13 cellular contexts compared by ENCODE assay signal in the genomic region with DNA sequence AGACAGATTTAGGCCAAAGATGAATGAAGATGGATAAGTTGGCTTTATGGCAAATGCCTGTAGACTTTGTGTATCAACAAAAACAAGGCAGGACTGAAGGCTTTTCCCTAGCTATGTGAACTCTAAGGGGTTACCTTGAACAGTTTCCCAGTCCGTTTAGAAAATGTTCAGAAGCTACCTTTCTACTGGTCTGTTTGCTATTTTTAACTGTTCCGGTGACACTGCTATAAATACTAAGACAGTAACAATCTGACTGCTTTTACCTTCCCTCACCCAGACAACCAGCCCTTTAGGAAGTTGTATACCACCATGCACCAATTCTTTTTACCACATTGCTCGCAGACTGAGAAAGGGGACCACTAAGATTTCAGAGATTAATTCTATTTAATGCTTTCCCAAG.
"Had no signal": no experiment of that assay in that cellular context is flagged by ENCODE, and none has a peak within 500 bp of the region (broad histone marks: within the 10 kb centered on the region; RNA-seq: fewer than 3 reads in every experiment).

No MANE protein-coding gene starts in this region.

- H3K27me3 ChIP-seq: sigmoid colon, testis had no signal

- H3K36me3 Mint-ChIP-seq: activated naive CD8-positive, alpha-beta T cell treated with anti-CD3 and anti-CD28 coated beads for 36 hours had no signal

- H3K27ac ChIP-seq: testis had no signal

- H3K4me1 Mint-ChIP-seq: activated naive CD8-positive, alpha-beta T cell treated with anti-CD3 and anti-CD28 coated beads for 36 hours; T-cell had no signal

- H3K9me3 ChIP-seq: sigmoid colon, testis had no signal

- ATAC-seq: activated T-cell treated with anti-CD3 and anti-CD28 coated beads, Interleukin-2, amount 50 U/mL, for 4 hours; effector memory CD8-positive, alpha-beta T cell; stimulated activated naive CD8-positive, alpha-beta T cell treated with anti-CD3 and anti-CD28 coated beads, Interleukin-15, Interleukin-2, amounts not matched to agents 100 U/mL and 50 U/mL, for 24 hours; T-cell had no signal

- H3K4me3 Mint-ChIP-seq: activated naive CD8-positive, alpha-beta T cell treated with anti-CD3 and anti-CD28 coated beads for 36 hours; activated T-cell treated with anti-CD3 and anti-CD28 coated beads, Interleukin-2, amount 50 U/mL, for 4 hours; effector memory CD8-positive, alpha-beta T cell; T-cell had no signal

- H3K9me3 Mint-ChIP-seq: activated naive CD8-positive, alpha-beta T cell treated with anti-CD3 and anti-CD28 coated beads for 36 hours; activated T-cell treated with anti-CD3 and anti-CD28 coated beads, Interleukin-2, amount 50 U/mL, for 4 hours; effector memory CD8-positive, alpha-beta T cell; T-cell had no signal

- H3K4me1 ChIP-seq: testis had no signal

- H3K27me3 Mint-ChIP-seq: activated naive CD8-positive, alpha-beta T cell treated with anti-CD3 and anti-CD28 coated beads for 36 hours; effector memory CD8-positive, alpha-beta T cell; T-cell had no signal

- H3K27ac Mint-ChIP-seq: activated naive CD8-positive, alpha-beta T cell treated with anti-CD3 and anti-CD28 coated beads for 36 hours; effector memory CD8-positive, alpha-beta T cell; T-cell had no signal

- H3K4me3 ChIP-seq: sigmoid colon, testis had no signal

- DNase-seq: activated CD4-positive, alpha-beta T cell treated with anti-CD3 and anti-CD28 coated beads for 1 hour; activated CD4-positive, alpha-beta T cell treated with anti-CD3 and anti-CD28 coated beads, Interleukin-2, amount 50 U/mL, for 48 hours; activated effector memory CD4-positive, alpha-beta T cell treated with anti-CD3 and anti-CD28 coated beads, Interleukin-2, amount 50 U/mL, for 16 hours; activated naive CD8-positive, alpha-beta T cell treated with anti-CD3 and anti-CD28 coated beads for 36 hours; activated T-cell treated with anti-CD3 and anti-CD28 coated beads, Interleukin-2, amount 50 U/mL, for 4 hours; cortex of kidney; effector memory CD8-positive, alpha-beta T cell; sigmoid colon; stimulated activated CD4-positive, alpha-beta T cell treated with anti-CD3 and anti-CD28 coated beads, Interleukin-12 subunit alpha, Interleukin-12 subunit beta, amount 100 ng/mL, for 4 hours; stimulated activated naive CD8-positive, alpha-beta T cell treated with anti-CD3 and anti-CD28 coated beads, Interleukin-15, Interleukin-2, amounts not matched to agents 100 U/mL and 50 U/mL, for 24 hours; T-cell; T1000; testis had no signal
